ENCODE assay signal across 16 cellular contexts in the genomic region with DNA sequence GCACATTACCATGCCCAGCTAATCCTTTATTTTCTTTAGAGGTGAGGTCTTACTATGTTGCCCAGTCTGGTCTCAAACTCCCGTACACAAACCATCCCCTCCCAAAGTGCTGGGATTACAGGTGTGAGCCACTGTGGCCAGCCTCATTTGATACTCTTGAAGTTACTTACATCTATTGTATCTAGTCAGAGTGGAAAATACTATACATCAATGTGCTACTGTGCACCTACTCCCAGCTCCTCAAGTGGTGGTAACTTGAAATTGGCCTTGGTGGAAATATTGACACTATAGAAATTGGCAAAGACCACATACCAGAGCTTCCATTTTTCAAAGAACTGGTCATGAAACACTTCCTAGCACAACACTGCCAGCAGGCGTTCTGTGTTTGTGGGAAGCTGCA. TPM values are rescaled to one million over a fixed set of nuclear protein-coding genes. Genes with fewer than 3 reads are reported as not detected.
A peak's percentile ranks its signal among the peaks of the same experiment; 100 is the strongest.
DNase-seq lines count a peak whose midpoint lies in the region; ATAC-seq and TF ChIP-seq lines count a peak whose summit lies in the region.
"Had no signal": no experiment of that assay in that cellular context is flagged by ENCODE, and none has a peak within 500 bp of the region (broad histone marks: within the 10 kb centered on the region; RNA-seq: fewer than 3 reads in every experiment).

No MANE protein-coding gene starts in this region.

- no peak overlapping the region for H3K4me3 Mint-ChIP-seq in activated T-cell treated with anti-CD3 and anti-CD28 coated beads, Interleukin-2, amount 50 U/mL, for 72 hours
- no peak overlapping the region for H3K4me3 Mint-ChIP-seq in activated T-helper 17 cell treated with anti-CD3 and anti-CD28 coated beads, Interleukin-2, amount 50 U/mL, for 72 hours
- no peak overlapping the region for H3K4me3 Mint-ChIP-seq in stimulated activated effector memory CD8-positive, alpha-beta T cell treated with anti-CD3 and anti-CD28 coated beads, Interleukin-12 subunit alpha, Interleukin-12 subunit beta, amount 100 ng/mL, for 72 hours
- H3K4me3 Mint-ChIP-seq: CD8-positive, alpha-beta T cell had no signal

- no peaks in the 10 kb centered on the region for H3K36me3 Mint-ChIP-seq in activated T-cell treated with anti-CD3 and anti-CD28 coated beads, Interleukin-2, amount 50 U/mL, for 72 hours (ENCODE audit: insufficient read depth in 2 of 2)
- no peaks in the 10 kb centered on the region for H3K36me3 Mint-ChIP-seq in activated T-helper 17 cell treated with anti-CD3 and anti-CD28 coated beads, Interleukin-2, amount 50 U/mL, for 72 hours (ENCODE audit: low read depth)
- H3K36me3 Mint-ChIP-seq in stimulated activated effector memory CD8-positive, alpha-beta T cell treated with anti-CD3 and anti-CD28 coated beads, Interleukin-12 subunit alpha, Interleukin-12 subunit beta, amount 100 ng/mL, for 72 hours, result no peaks in the 10 kb centered on the region
- H3K36me3 Mint-ChIP-seq: CD8-positive, alpha-beta T cell had no signal

- DNase-seq in activated T-cell treated with anti-CD3 and anti-CD28 coated beads, Interleukin-2, amount 50 U/mL, for 72 hours, result no peak
- no peak for DNase-seq in activated T-cell treated with anti-CD3 and anti-CD28 coated beads, Interleukin-2, amount 50 U/mL, for 1 hour
- no peak for DNase-seq in stimulated activated effector memory CD8-positive, alpha-beta T cell treated with anti-CD3 and anti-CD28 coated beads, Interleukin-12 subunit alpha, Interleukin-12 subunit beta, amount 100 ng/mL, for 72 hours (ENCODE audit: low spot score in 2 of 2)
- no peak for DNase-seq in NCI-H69 (lab: John Stamatoyannopoulos, UW)
- DNase-seq in H4 (ENCODE audit: low spot score), result no peak
- DNase-seq in WERI-Rb-1, result no peak
- DNase-seq: ACHN; BE2C; Calu3; CD8-positive, alpha-beta T cell; DMS79 treated with DMSO at 0.1 percent for 48 hours; GF-D8 had no signal

- no peaks in the 10 kb centered on the region for H3K27me3 ChIP-seq in WERI-Rb-1 (ENCODE audit: insufficient read depth, low read depth, severe bottlenecking)
- H3K27me3 ChIP-seq: BE2C had no signal

- peak; percentile 27 to 67 for ATAC-seq in activated T-cell treated with anti-CD3 and anti-CD28 coated beads, Interleukin-2, amount 50 U/mL, for 72 hours (replicated peaks in 1 of 2)
- no peak for ATAC-seq in activated T-helper 17 cell treated with anti-CD3 and anti-CD28 coated beads, Interleukin-2, amount 50 U/mL, for 72 hours (replicated peaks)
- peak; percentile 48 for ATAC-seq in stimulated activated effector memory CD8-positive, alpha-beta T cell treated with anti-CD3 and anti-CD28 coated beads, Interleukin-12 subunit alpha, Interleukin-12 subunit beta, amount 100 ng/mL, for 72 hours
- ATAC-seq: CD8-positive, alpha-beta T cell had no signal

- TF ChIP-seq CTCF in WERI-Rb-1 (IDR thresholded peaks at IDR 0.05; ENCODE audit: low read depth, low read length), result no peak

- no peaks in the 10 kb centered on the region for H3K4me1 Mint-ChIP-seq in activated T-cell treated with anti-CD3 and anti-CD28 coated beads, Interleukin-2, amount 50 U/mL, for 72 hours (ENCODE audit: low read depth)
- no peaks in the 10 kb centered on the region for H3K4me1 Mint-ChIP-seq in activated T-helper 17 cell treated with anti-CD3 and anti-CD28 coated beads, Interleukin-2, amount 50 U/mL, for 72 hours
- peaks cover 4% of the 10 kb centered on the region for H3K4me1 Mint-ChIP-seq in stimulated activated effector memory CD8-positive, alpha-beta T cell treated with anti-CD3 and anti-CD28 coated beads, Interleukin-12 subunit alpha, Interleukin-12 subunit beta, amount 100 ng/mL, for 72 hours

- H3K9me3 Mint-ChIP-seq in activated T-cell treated with anti-CD3 and anti-CD28 coated beads, Interleukin-2, amount 50 U/mL, for 72 hours, result no peaks in the 10 kb centered on the region
- no peaks in the 10 kb centered on the region for H3K9me3 Mint-ChIP-seq in activated T-helper 17 cell treated with anti-CD3 and anti-CD28 coated beads, Interleukin-2, amount 50 U/mL, for 72 hours
- no peaks in the 10 kb centered on the region for H3K9me3 Mint-ChIP-seq in stimulated activated effector memory CD8-positive, alpha-beta T cell treated with anti-CD3 and anti-CD28 coated beads, Interleukin-12 subunit alpha, Interleukin-12 subunit beta, amount 100 ng/mL, for 72 hours
- H3K9me3 Mint-ChIP-seq: CD8-positive, alpha-beta T cell had no signal

- H3K27ac Mint-ChIP-seq in activated T-cell treated with anti-CD3 and anti-CD28 coated beads, Interleukin-2, amount 50 U/mL, for 72 hours, result no peak overlapping the region
- H3K27ac Mint-ChIP-seq in activated T-helper 17 cell treated with anti-CD3 and anti-CD28 coated beads, Interleukin-2, amount 50 U/mL, for 72 hours, result peak overlapping the region; percentile 17
- no peak overlapping the region for H3K27ac Mint-ChIP-seq in stimulated activated effector memory CD8-positive, alpha-beta T cell treated with anti-CD3 and anti-CD28 coated beads, Interleukin-12 subunit alpha, Interleukin-12 subunit beta, amount 100 ng/mL, for 72 hours
- H3K27ac Mint-ChIP-seq: CD8-positive, alpha-beta T cell had no signal

- H3K9me3 ChIP-seq in WERI-Rb-1 (ENCODE audit: severe bottlenecking), result no peaks in the 10 kb centered on the region
- H3K9me3 ChIP-seq: BE2C, HAP-1 had no signal

- H3K27ac ChIP-seq in WERI-Rb-1, result no peak overlapping the region

- H3K4me3 ChIP-seq in WERI-Rb-1 (ENCODE audit: low read depth, low read length), result no peak overlapping the region
- H3K4me3 ChIP-seq: HAP-1 had no signal

- H3K36me3 ChIP-seq in WERI-Rb-1, result no peaks in the 10 kb centered on the region
- H3K36me3 ChIP-seq: BE2C, HAP-1 had no signal

- H3K27me3 Mint-ChIP-seq in activated T-cell treated with anti-CD3 and anti-CD28 coated beads, Interleukin-2, amount 50 U/mL, for 72 hours (ENCODE audit: low read depth), result peaks cover 7% of the 10 kb centered on the region
- H3K27me3 Mint-ChIP-seq in activated T-helper 17 cell treated with anti-CD3 and anti-CD28 coated beads, Interleukin-2, amount 50 U/mL, for 72 hours, result peaks cover 3% of the 10 kb centered on the region

RNA-seq across cellular contexts. Expression of a gene that starts 10.3 kb away (rescaled TPM):
- not detected for total RNA-seq in activated T-cell treated with anti-CD3 and anti-CD28 coated beads, Interleukin-2, amount 50 U/mL, for 72 hours
- not detected for total RNA-seq in activated T-helper 17 cell treated with anti-CD3 and anti-CD28 coated beads, Interleukin-2, amount 50 U/mL, for 72 hours
- total RNA-seq in H4 (2014; rRNA removed; shearing (Covaris generic)), result 0.35 TPM in 1 of 2 replicates, not detected in the other
- total RNA-seq: Calu3; CD8-positive, alpha-beta T cell; H1; HT-29 had no signal
